In genomic region chr10:52751337-52751736, GRCh38 we compare ENCODE assay signal across 8 cellular contexts. TPM values are rescaled to one million over a fixed set of nuclear protein-coding genes. Genes with fewer than 3 reads are reported as not detected.
"Had no signal": no experiment of that assay in that cellular context is flagged by ENCODE, and none has a peak within 500 bp of the region (broad histone marks: within the 10 kb centered on the region; RNA-seq: fewer than 3 reads in every experiment).

No MANE protein-coding gene starts in this region.

- FAIRE-seq: H1, H54, HTR-8/SVneo had no signal

- H3K27me3 Mint-ChIP-seq: IgD-negative memory B cell had no signal

- H3K4me2 ChIP-seq: GM23338 had no signal

- H3K4me1 Mint-ChIP-seq: GM23338, H9 had no signal

- H3K27ac Mint-ChIP-seq: GM23338, H9, IgD-negative memory B cell had no signal

- H3K9me3 Mint-ChIP-seq: H9 had no signal

- ATAC-seq: GM23338 had no signal

- DNase-seq: H9, HCEC 1CT had no signal

- H2AFZ ChIP-seq: GM23338 had no signal

- H3K4me3 ChIP-seq: GM23338 had no signal

- H3K4me3 Mint-ChIP-seq: GM23338, H9, IgD-negative memory B cell had no signal

- H3K36me3 Mint-ChIP-seq: IgD-negative memory B cell had no signal

RNA-seq across cellular contexts. Expression of gene MBL2, which starts 21.2 kb away (rescaled TPM):
- total RNA-seq: GM23338, H1, H9, HT-29 had no signal
- polyA plus RNA-seq: GM23338, H1, IgD-negative memory B cell had no signal
